ENCODE assay signal across 12 cellular contexts in genomic region chr15:99451484-99451883, GRCh38.
DNase-seq lines count a peak whose midpoint lies in the region; ATAC-seq and TF ChIP-seq lines count a peak whose summit lies in the region.
"Had no signal": no experiment of that assay in that cellular context is flagged by ENCODE, and none has a peak within 500 bp of the region (broad histone marks: within the 10 kb centered on the region; RNA-seq: fewer than 3 reads in every experiment).

No MANE protein-coding gene starts in this region.

- no peaks in the 10 kb centered on the region for H3K9me3 Mint-ChIP-seq in activated B cell treated with CpG ODN at 0.5 μM for 24 hours
- H3K9me3 Mint-ChIP-seq in stimulated activated naive B cell treated with anti-CD40 and anti-IgM and Interleukin-4, amounts not matched to agents 10 μg/mL and 1 μg/mL and 100 μg/mL, for 72 hours, result no peaks in the 10 kb centered on the region

- DNase-seq in DND-41 (no peak), activated B cell treated with CpG ODN at 0.5 μM for 24 hours (peak; percentile 9), islet precursor cell (peak; percentile 27), NCI-H2107 (lab: John Stamatoyannopoulos, UW) (no peak), foreskin keratinocyte (no peak), putamen (ENCODE audit: low spot score) (no peak)
- no peak for DNase-seq in stimulated activated naive B cell treated with anti-CD40 and anti-IgM and Interleukin-4, amounts not matched to agents 10 μg/mL and 1 μg/mL and 100 μg/mL, for 72 hours
- DNase-seq: Caco-2, KG1, mesendoderm, PC-3 had no signal

- no peaks in the 10 kb centered on the region for H4K20me1 ChIP-seq in DND-41 (ENCODE audit: insufficient read depth, low read length)

- TF ChIP-seq CTCF in DND-41 (IDR thresholded peaks at IDR 0.05; ENCODE audit: borderline replicate concordance, extremely low read depth, low read length, poor library complexity, severe bottlenecking), result no peak
- TF ChIP-seq CTCF in activated B cell treated with CpG ODN at 0.5 μM for 24 hours (IDR thresholded peaks at IDR 0.05), result no peak
- TF ChIP-seq CTCF in foreskin keratinocyte (conservative IDR thresholded peaks at IDR 0.05), result no peak

- H3K4me2 ChIP-seq in DND-41 (ENCODE audit: insufficient read depth, low read length), result no peak overlapping the region

- H3K4me3 ChIP-seq in DND-41 (ENCODE audit: low read depth in 1 of 2, low read length in 2 of 2), result no peak overlapping the region

- no peaks in the 10 kb centered on the region for H3K36me3 Mint-ChIP-seq in activated B cell treated with CpG ODN at 0.5 μM for 24 hours (ENCODE audit: low read depth)
- H3K36me3 Mint-ChIP-seq in stimulated activated naive B cell treated with anti-CD40 and anti-IgM and Interleukin-4, amounts not matched to agents 10 μg/mL and 1 μg/mL and 100 μg/mL, for 72 hours, result no peaks in the 10 kb centered on the region

- H3K79me2 ChIP-seq in DND-41 (ENCODE audit: insufficient read depth, low read length), result no peaks in the 10 kb centered on the region

- H3K27me3 ChIP-seq in DND-41 (ENCODE audit: insufficient read depth, low read length, poor library complexity) (no peaks in the 10 kb centered on the region), foreskin keratinocyte (no peaks in the 10 kb centered on the region)

- peaks cover 51% of the 10 kb centered on the region for H3K4me1 Mint-ChIP-seq in activated B cell treated with CpG ODN at 0.5 μM for 24 hours
- peaks cover 57 to 73% of the 10 kb centered on the region in 2 donors for H3K4me1 Mint-ChIP-seq in stimulated activated naive B cell treated with anti-CD40 and anti-IgM and Interleukin-4, amounts not matched to agents 10 μg/mL and 1 μg/mL and 100 μg/mL, for 72 hours

- H3K9ac ChIP-seq in DND-41 (ENCODE audit: low read depth, low read length), result no peak overlapping the region

- H3K27ac Mint-ChIP-seq in activated B cell treated with CpG ODN at 0.5 μM for 24 hours, result peak overlapping the region; percentile 11
- H3K27ac Mint-ChIP-seq in stimulated activated naive B cell treated with anti-CD40 and anti-IgM and Interleukin-4, amounts not matched to agents 10 μg/mL and 1 μg/mL and 100 μg/mL, for 72 hours, result peak overlapping the region; percentile 85

- H3K27me3 Mint-ChIP-seq in activated B cell treated with CpG ODN at 0.5 μM for 24 hours, result no peaks in the 10 kb centered on the region
- no peaks in the 10 kb centered on the region for H3K27me3 Mint-ChIP-seq in stimulated activated naive B cell treated with anti-CD40 and anti-IgM and Interleukin-4, amounts not matched to agents 10 μg/mL and 1 μg/mL and 100 μg/mL, for 72 hours

- POLR2A ChIA-PET in activated B cell treated with CpG ODN at 0.5 μM for 24 hours (lab: Charles Lee), result no interaction called here

- H2AFZ ChIP-seq in DND-41 (ENCODE audit: low read depth, low read length), result no peak overlapping the region

- H3K4me1 ChIP-seq in DND-41 (ENCODE audit: insufficient read depth, low read length) (peaks cover 40% of the 10 kb centered on the region), foreskin keratinocyte (peaks cover 19% of the 10 kb centered on the region)
- H3K4me1 ChIP-seq: Caco-2 had no signal

- H3K36me3 ChIP-seq in DND-41 (ENCODE audit: insufficient read depth, low read length), result no peaks in the 10 kb centered on the region

- CTCF ChIA-PET in activated B cell treated with CpG ODN at 0.5 μM for 24 hours (lab: Charles Lee), result no interaction called here

- peak overlapping the region; percentile 28 for H3K4me3 Mint-ChIP-seq in activated B cell treated with CpG ODN at 0.5 μM for 24 hours
- no peak overlapping the region for H3K4me3 Mint-ChIP-seq in stimulated activated naive B cell treated with anti-CD40 and anti-IgM and Interleukin-4, amounts not matched to agents 10 μg/mL and 1 μg/mL and 100 μg/mL, for 72 hours

- H3K27ac ChIP-seq in DND-41 (ENCODE audit: low read length), result peak overlapping the region; percentile 18; the same call in 1 of the 2 replicates
- no peak overlapping the region for H3K27ac ChIP-seq in foreskin keratinocyte

- ATAC-seq in DND-41 (ENCODE audit: insufficient read depth, low read depth) (no peak), activated B cell treated with CpG ODN at 0.5 μM for 24 hours (ENCODE audit: low read depth) (no peak), foreskin keratinocyte (no peak)
- ATAC-seq in stimulated activated naive B cell treated with anti-CD40 and anti-IgM and Interleukin-4, amounts not matched to agents 10 μg/mL and 1 μg/mL and 100 μg/mL, for 72 hours (replicated peaks), result no peak
- ATAC-seq: HCT116, PC-3 had no signal

- H3K9me3 ChIP-seq in DND-41 (ENCODE audit: insufficient read depth, low read length, severe bottlenecking), result no peaks in the 10 kb centered on the region
- H3K9me3 ChIP-seq: Caco-2 had no signal

- intact Hi-C loops in activated B cell treated with CpG ODN at 0.5 μM for 24 hours (cut with micrococcal nuclease), result loop anchor here (1.0 to 2.0 kb wide), 2 partner anchors 8 to 25 kb away; no protein-coding TSS in a partner anchor

Comparison
In these comparisons a context has a peak if more than half of its experiments do, and no peak if none do; other contexts are left out.
1. DNase-seq: peak in activated B cell treated with CpG ODN at 0.5 μM for 24 hours (single experiment) and islet precursor cell (single experiment); none in DND-41 (single experiment), stimulated activated naive B cell treated with anti-CD40 and anti-IgM and Interleukin-4, amounts not matched to agents 10 μg/mL and 1 μg/mL and 100 μg/mL, for 72 hours (single experiment), NCI-H2107 (single experiment), foreskin keratinocyte (0 of 2) and putamen (single experiment).